ENCODE assay signal across 1 cellular context in genomic region chr10:102678842-102679289, GRCh38.
TF ChIP-seq lines count a peak whose summit lies in the region.

No MANE protein-coding gene starts in this region.

TF ChIP-seq in SK-N-SH, 30 proteins besides CTCF, POLR2A, EP300 and RAD21 (continued from another document):
- TF ChIP-seq, protein P1, sequence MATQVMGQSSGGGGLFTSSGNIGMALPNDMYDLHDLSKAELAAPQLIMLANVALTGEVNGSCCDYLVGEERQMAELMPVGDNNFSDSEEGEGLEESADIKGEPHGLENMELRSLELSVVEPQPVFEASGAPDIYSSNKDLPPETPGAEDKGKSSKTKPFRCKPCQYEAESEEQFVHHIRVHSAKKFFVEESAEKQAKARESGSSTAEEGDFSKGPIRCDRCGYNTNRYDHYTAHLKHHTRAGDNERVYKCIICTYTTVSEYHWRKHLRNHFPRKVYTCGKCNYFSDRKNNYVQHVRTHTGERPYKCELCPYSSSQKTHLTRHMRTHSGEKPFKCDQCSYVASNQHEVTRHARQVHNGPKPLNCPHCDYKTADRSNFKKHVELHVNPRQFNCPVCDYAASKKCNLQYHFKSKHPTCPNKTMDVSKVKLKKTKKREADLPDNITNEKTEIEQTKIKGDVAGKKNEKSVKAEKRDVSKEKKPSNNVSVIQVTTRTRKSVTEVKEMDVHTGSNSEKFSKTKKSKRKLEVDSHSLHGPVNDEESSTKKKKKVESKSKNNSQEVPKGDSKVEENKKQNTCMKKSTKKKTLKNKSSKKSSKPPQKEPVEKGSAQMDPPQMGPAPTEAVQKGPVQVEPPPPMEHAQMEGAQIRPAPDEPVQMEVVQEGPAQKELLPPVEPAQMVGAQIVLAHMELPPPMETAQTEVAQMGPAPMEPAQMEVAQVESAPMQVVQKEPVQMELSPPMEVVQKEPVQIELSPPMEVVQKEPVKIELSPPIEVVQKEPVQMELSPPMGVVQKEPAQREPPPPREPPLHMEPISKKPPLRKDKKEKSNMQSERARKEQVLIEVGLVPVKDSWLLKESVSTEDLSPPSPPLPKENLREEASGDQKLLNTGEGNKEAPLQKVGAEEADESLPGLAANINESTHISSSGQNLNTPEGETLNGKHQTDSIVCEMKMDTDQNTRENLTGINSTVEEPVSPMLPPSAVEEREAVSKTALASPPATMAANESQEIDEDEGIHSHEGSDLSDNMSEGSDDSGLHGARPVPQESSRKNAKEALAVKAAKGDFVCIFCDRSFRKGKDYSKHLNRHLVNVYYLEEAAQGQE (IDR thresholded peaks at IDR 0.05; ENCODE audit: low read depth, low read length), result no peak
- TF ChIP-seq SMC3 (IDR thresholded peaks at IDR 0.05; ENCODE audit: low read depth, low read length), result peak; percentile 55
